ENCODE assay signal across 2 cellular contexts in genomic region chr22:44663256-44663999, GRCh38.
TF ChIP-seq lines count a peak whose summit lies in the region.

No MANE protein-coding gene starts in this region.

TF ChIP-seq in SK-N-SH, 30 proteins besides CTCF, POLR2A, EP300 and RAD21 (continued from another document):
- no peak for TF ChIP-seq REST (IDR thresholded peaks at IDR 0.05; ENCODE audit: low read depth, low read length)
- TF ChIP-seq ZBTB33 (IDR thresholded peaks at IDR 0.05; ENCODE audit: borderline replicate concordance, low read depth) = no peak
- no peak for TF ChIP-seq TAF1 (IDR thresholded peaks at IDR 0.05; ENCODE audit: borderline replicate concordance, low read depth, low read length)

TF ChIP-seq in SK-N-SH treated with all-trans-retinoic acid at 6 μM for 48 hours, 23 proteins besides CTCF, POLR2A, EP300 and RAD21 (continued from another document):
- TF ChIP-seq TSHZ2 (CRISPR knock-in tag; IDR thresholded peaks at IDR 0.05) (no peak), ZFP30 (CRISPR knock-in tag; IDR thresholded peaks at IDR 0.05) (no peak), BACH2 (CRISPR knock-in tag; IDR thresholded peaks at IDR 0.05; ENCODE audit: borderline replicate concordance) (no peak), POU6F1 (CRISPR knock-in tag; IDR thresholded peaks at IDR 0.05; ENCODE audit: borderline replicate concordance, low read depth) (no peak), GLIS3 (CRISPR knock-in tag; IDR thresholded peaks at IDR 0.05) (no peak), CREB5 (CRISPR knock-in tag; IDR thresholded peaks at IDR 0.05; ENCODE audit: low read depth) (no peak), ZNF565 (CRISPR knock-in tag; conservative IDR thresholded peaks at IDR 0.05; ENCODE audit: low read depth) (no peak)
